In genomic region chr17:42778570-42778969, GRCh38 we compare ENCODE assay signal across 1 cellular context.
TF ChIP-seq lines count a peak whose summit lies in the region.

No MANE protein-coding gene starts in this region.

TF ChIP-seq in HepG2, 621 proteins besides CTCF, POLR2A, EP300 and RAD21:
- TF ChIP-seq MAFK (conservative IDR thresholded peaks at IDR 0.05 in 1 of 2, IDR thresholded peaks at IDR 0.05 in 1 of 2; ENCODE audit: low read length in 2 of 2) (peak; percentile 58 to 62), ZNF878 (CRISPR knock-in tag; IDR thresholded peaks at IDR 0.05) (0 out of 2 replicates have a peak, but pooled peaks have one; percentile 33), ATF2 (CRISPR knock-in tag; IDR thresholded peaks at IDR 0.05) (no peak), MAFF (IDR thresholded peaks at IDR 0.05; ENCODE audit: low read depth, low read length) (peak; percentile 51)
